ENCODE assay signal across 24 cellular contexts in genomic region chr1:56837244-56837926, GRCh38. TPM values are rescaled to one million over a fixed set of nuclear protein-coding genes. Genes with fewer than 3 reads are reported as not detected.
A peak's percentile ranks its signal among the peaks of the same experiment; 100 is the strongest.
DNase-seq lines count a peak whose midpoint lies in the region; ATAC-seq, FAIRE-seq and TF ChIP-seq lines count a peak whose summit lies in the region.
"Had no signal": no experiment of that assay in that cellular context is flagged by ENCODE, and none has a peak within 500 bp of the region (broad histone marks: within the 10 kb centered on the region; RNA-seq: fewer than 3 reads in every experiment).

No MANE protein-coding gene starts in this region.

- H3K36me3 ChIP-seq in right atrium auricular region (no peaks in the 10 kb centered on the region), left ventricle myocardium inferior (no peaks in the 10 kb centered on the region), RWPE2 (ENCODE audit: low read depth) (no peaks in the 10 kb centered on the region)

- H3K27ac Mint-ChIP-seq in activated T-helper 17 cell treated with anti-CD3 and anti-CD28 coated beads, Interleukin-2, amount 50 U/mL, for 72 hours: no peak overlapping the region
- H3K27ac Mint-ChIP-seq: activated CD4-positive, alpha-beta T cell treated with anti-CD3 and anti-CD28 coated beads for 36 hours; activated naive CD8-positive, alpha-beta T cell had no signal

- peaks cover 0 to 7% of the 10 kb centered on the region in 2 donors for H3K9me3 ChIP-seq in right atrium auricular region
- peaks cover 9% of the 10 kb centered on the region for H3K9me3 ChIP-seq in left ventricle myocardium inferior (replicated peaks)
- H3K9me3 ChIP-seq in RWPE2 (ENCODE audit: severe bottlenecking): no peaks in the 10 kb centered on the region

- H3K4me3 ChIP-seq in right atrium auricular region (no peak overlapping the region), left ventricle myocardium inferior (no peak overlapping the region), RWPE2 (ENCODE audit: severe bottlenecking) (no peak overlapping the region)
- H3K4me3 ChIP-seq: lung had no signal

- no peaks in the 10 kb centered on the region for H3K4me1 Mint-ChIP-seq in activated T-helper 17 cell treated with anti-CD3 and anti-CD28 coated beads, Interleukin-2, amount 50 U/mL, for 72 hours

- DNase-seq in right atrium auricular region (ENCODE audit: low spot score) (peak; percentile 1), left ventricle myocardium inferior (no peak), RWPE2 (ENCODE audit: low spot score) (no peak), iris pigment epithelial cell (ENCODE audit: low read depth) (peak; percentile 17), frontal cortex (ENCODE audit: low spot score in 2 of 2) (no peak), DMS153 (lab: John Stamatoyannopoulos, UW) (no peak), NCI-H446 (lab: John Stamatoyannopoulos, UW) (no peak)
- DNase-seq: activated CD4-positive, alpha-beta T cell treated with anti-CD3 and anti-CD28 coated beads for 36 hours; C1 segment of cervical spinal cord; effector memory CD4-positive, alpha-beta T cell; GDM1; NCI-H187 treated with DMSO at 0.1 percent for 48 hours; NCI-H510A; occipital lobe; right cardiac atrium; stimulated activated CD4-positive, alpha-beta T cell treated with anti-CD3 and anti-CD28 coated beads, Interleukin-15, amount 100 ng/mL, for 24 hours had no signal

- no peak overlapping the region for H3K4me3 Mint-ChIP-seq in activated T-helper 17 cell treated with anti-CD3 and anti-CD28 coated beads, Interleukin-2, amount 50 U/mL, for 72 hours
- H3K4me3 Mint-ChIP-seq: activated CD4-positive, alpha-beta T cell treated with anti-CD3 and anti-CD28 coated beads for 36 hours; activated naive CD8-positive, alpha-beta T cell had no signal

- no peaks in the 10 kb centered on the region for H3K27me3 ChIP-seq in right atrium auricular region
- peaks cover 12% of the 10 kb centered on the region for H3K27me3 ChIP-seq in left ventricle myocardium inferior (ENCODE audit: low read depth)
- H3K27me3 ChIP-seq in RWPE2 (ENCODE audit: insufficient read depth, poor library complexity, severe bottlenecking): no peaks in the 10 kb centered on the region

- H3K4me1 ChIP-seq in right atrium auricular region: no peaks in the 10 kb centered on the region
- no peaks in the 10 kb centered on the region for H3K4me1 ChIP-seq in left ventricle myocardium inferior
- peaks cover 9% of the 10 kb centered on the region for H3K4me1 ChIP-seq in RWPE2 (ENCODE audit: insufficient read depth, poor library complexity, severe bottlenecking)

- peaks cover 13% of the 10 kb centered on the region for H3K27me3 Mint-ChIP-seq in activated T-helper 17 cell treated with anti-CD3 and anti-CD28 coated beads, Interleukin-2, amount 50 U/mL, for 72 hours

- FAIRE-seq in frontal cortex (lab: Jason Lieb, UNC): no peak
- FAIRE-seq: D721Med had no signal

- ATAC-seq in RWPE2 (ENCODE audit: low read depth): peak; percentile 81
- no peak for ATAC-seq in activated T-helper 17 cell treated with anti-CD3 and anti-CD28 coated beads, Interleukin-2, amount 50 U/mL, for 72 hours (replicated peaks)
- ATAC-seq: activated CD4-positive, alpha-beta T cell treated with anti-CD3 and anti-CD28 coated beads for 36 hours; right cardiac atrium; Right ventricle myocardium inferior had no signal

- TF ChIP-seq CTCF in right atrium auricular region (IDR thresholded peaks at IDR 0.05) (no peak), left ventricle myocardium inferior (IDR thresholded peaks at IDR 0.05; ENCODE audit: borderline replicate concordance) (no peak), RWPE2 (IDR thresholded peaks at IDR 0.05; ENCODE audit: poor library complexity, severe bottlenecking) (no peak)

- intact Hi-C loops in left ventricle myocardium inferior (cut with micrococcal nuclease): no loop called here

- H3K36me3 Mint-ChIP-seq in activated T-helper 17 cell treated with anti-CD3 and anti-CD28 coated beads, Interleukin-2, amount 50 U/mL, for 72 hours (ENCODE audit: low read depth): no peaks in the 10 kb centered on the region
- H3K36me3 Mint-ChIP-seq: activated naive CD8-positive, alpha-beta T cell had no signal

- H3K27ac ChIP-seq in right atrium auricular region (no peak overlapping the region), left ventricle myocardium inferior (replicated peaks) (no peak overlapping the region), RWPE2 (ENCODE audit: poor library complexity, severe bottlenecking) (no peak overlapping the region)

- no peaks in the 10 kb centered on the region for H3K9me3 Mint-ChIP-seq in activated T-helper 17 cell treated with anti-CD3 and anti-CD28 coated beads, Interleukin-2, amount 50 U/mL, for 72 hours

RNA-seq across cellular contexts. Expression of gene C8A, which starts 17.2 kb away (rescaled TPM):
- total RNA-seq in right atrium auricular region: not detected
- not detected for total RNA-seq in left ventricle myocardium inferior
- not detected for total RNA-seq in frontal cortex
- total RNA-seq in activated T-helper 17 cell treated with anti-CD3 and anti-CD28 coated beads, Interleukin-2, amount 50 U/mL, for 72 hours: not detected
- total RNA-seq: A673; activated CD4-positive, alpha-beta T cell treated with anti-CD3 and anti-CD28 coated beads for 36 hours; cerebellum; occipital lobe; right cardiac atrium; Right ventricle myocardium inferior; urinary bladder had no signal

RNA-seq across cellular contexts. Expression of gene FYB2, which starts 18.2 kb away (rescaled TPM):
- total RNA-seq in right atrium auricular region (under 1 TPM; 0.39 to 0.70 TPM), left ventricle myocardium inferior (5.7 TPM), frontal cortex (under 0.01 TPM)
- not detected for total RNA-seq in activated T-helper 17 cell treated with anti-CD3 and anti-CD28 coated beads, Interleukin-2, amount 50 U/mL, for 72 hours
- total RNA-seq: activated CD4-positive, alpha-beta T cell treated with anti-CD3 and anti-CD28 coated beads for 36 hours had no signal

Comparison
In these comparisons a context has a peak if more than half of its experiments do, and no peak if none do; other contexts are left out.
1. DNase-seq: peak in right atrium auricular region (single experiment) and iris pigment epithelial cell (single experiment); none in left ventricle myocardium inferior (single experiment), RWPE2 (single experiment), frontal cortex (0 of 2), DMS153 (single experiment) and NCI-H446 (0 of 2).